In the genomic region with DNA sequence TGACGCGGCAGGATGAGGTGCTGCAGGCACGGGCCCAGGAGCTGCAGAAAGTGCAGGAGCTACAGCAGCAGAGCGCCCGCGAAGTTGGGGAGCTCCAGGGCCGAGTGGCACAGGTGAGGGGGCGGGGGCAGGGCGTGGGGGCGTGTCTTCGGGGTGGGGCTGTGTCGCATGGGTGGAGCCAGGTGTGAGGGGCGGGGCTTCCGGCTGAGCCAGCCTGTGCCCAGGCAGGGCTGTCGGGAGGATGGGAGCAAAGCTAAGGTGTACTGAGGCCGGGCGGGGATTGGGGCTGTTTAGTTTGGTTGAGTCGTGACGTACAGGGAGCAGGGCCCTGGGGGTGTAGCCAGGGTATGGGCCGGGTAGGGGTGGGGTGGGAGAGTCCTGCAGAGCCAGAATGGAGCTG, we compare ENCODE assay signal across 10 cellular contexts.
DNase-seq lines count a peak whose midpoint lies in the region; ATAC-seq and TF ChIP-seq lines count a peak whose summit lies in the region.
"Had no signal": no experiment of that assay in that cellular context is flagged by ENCODE, and none has a peak within 500 bp of the region (broad histone marks: within the 10 kb centered on the region; RNA-seq: fewer than 3 reads in every experiment).

No MANE protein-coding gene starts in this region.

- no peaks in the 10 kb centered on the region for H3F3A ChIP-seq in GM23338 (replicated peaks; ENCODE audit: low read depth)

- H3K4me1 Mint-ChIP-seq in GM23338 = no peaks in the 10 kb centered on the region

- DNase-seq in GM23338 (ENCODE audit: low spot score) (peak; percentile 96), SW480 (ENCODE audit: low spot score) (peak; percentile 33), iPS DF 19.7 (ENCODE audit: low read depth, low spot score) (peak; percentile 28), hypothalamus (lab: John Stamatoyannopoulos, UW) (no peak), SHP77 (lab: John Stamatoyannopoulos, UW) (no peak)
- DNase-seq in stimulated activated CD4-positive, alpha-beta T cell treated with anti-CD3 and anti-CD28 coated beads, Interleukin-4, amount 100 ng/mL, for 48 hours (ENCODE audit: low read depth in 2 of 2) = peak; percentile 19 to 61
- DNase-seq: activated CD4-positive, CD25-positive, alpha-beta regulatory T cell; foreskin keratinocyte had no signal

- peak overlapping the region; percentile 43; the same call in 1 of the 2 replicates for H3K4me3 ChIP-seq in GM23338
- H3K4me3 ChIP-seq: cardiac muscle cell had no signal

- H4K20me1 ChIP-seq in GM23338 (replicated peaks; ENCODE audit: insufficient read depth) = no peaks in the 10 kb centered on the region

- H3K4me2 ChIP-seq in GM23338 = peak overlapping the region; percentile 62; the same call in 1 of the 2 replicates

- no peak overlapping the region for H3K4me3 Mint-ChIP-seq in GM23338

- no peaks in the 10 kb centered on the region for H3K9me2 ChIP-seq in GM23338 (ENCODE audit: insufficient read depth)

- H3K9me3 Mint-ChIP-seq in GM23338 = peaks cover 95% of the 10 kb centered on the region

- H3K27ac Mint-ChIP-seq in GM23338 = no peak overlapping the region

- no peak overlapping the region for H3K27ac ChIP-seq in GM23338 (ENCODE audit: low read depth)
- H3K27ac ChIP-seq: cardiac muscle cell, foreskin keratinocyte had no signal

- H3K36me3 ChIP-seq in GM23338 (ENCODE audit: insufficient read depth) = no peaks in the 10 kb centered on the region
- H3K36me3 ChIP-seq: cardiac muscle cell had no signal

- H3K27me3 ChIP-seq in GM23338 (ENCODE audit: insufficient read depth) = no peaks in the 10 kb centered on the region
- H3K27me3 ChIP-seq: cardiac muscle cell, foreskin keratinocyte had no signal

- ATAC-seq in GM23338 (no peak), GM18909 (IDR thresholded peaks at IDR 0.05; ENCODE audit: poor library complexity, unreplicated experiment) (no peak)
- ATAC-seq: foreskin keratinocyte had no signal

- peak overlapping the region; percentile 87; the same call in 1 of the 2 replicates for H2AFZ ChIP-seq in GM23338

- peaks cover 48% of the 10 kb centered on the region for H3K36me3 Mint-ChIP-seq in GM23338 (ENCODE audit: low read depth)

- no peaks in the 10 kb centered on the region; the same call in 1 of the 2 replicates for H3K4me1 ChIP-seq in GM23338 (ENCODE audit: insufficient read depth)
- H3K4me1 ChIP-seq: foreskin keratinocyte had no signal

- peaks cover 4% of the 10 kb centered on the region for H3K27me3 Mint-ChIP-seq in GM23338 (ENCODE audit: insufficient read depth, low read depth, poor library complexity)

- no peaks in the 10 kb centered on the region for H3K79me2 ChIP-seq in GM23338 (replicated peaks; ENCODE audit: insufficient read depth)

- no peak for TF ChIP-seq CTCF in GM23338 (conservative IDR thresholded peaks at IDR 0.05; ENCODE audit: low read depth in 2 of 2)

TF ChIP-seq in GM23338, 12 proteins besides CTCF, POLR2A, EP300 and RAD21 (continues in another document):
- TF ChIP-seq ZNF114 (CRISPR knock-in tag; IDR thresholded peaks at IDR 0.05) (no peak), EZH2phosphoT487 (IDR thresholded peaks at IDR 0.05; ENCODE audit: unreplicated experiment) (no peak), POLR2AphosphoS5 (IDR thresholded peaks at IDR 0.05; ENCODE audit: low read depth) (no peak), CREB1 (CRISPR knock-in tag; IDR thresholded peaks at IDR 0.05; ENCODE audit: low read depth) (no peak), STAT1 (IDR thresholded peaks at IDR 0.05; ENCODE audit: unreplicated experiment) (no peak), NANOG (IDR thresholded peaks at IDR 0.05; ENCODE audit: borderline replicate concordance) (no peak), JUNB (IDR thresholded peaks at IDR 0.05; ENCODE audit: unreplicated experiment) (no peak), ZNF462 (CRISPR knock-in tag; IDR thresholded peaks at IDR 0.05) (no peak)
- TF ChIP-seq, protein P1, sequence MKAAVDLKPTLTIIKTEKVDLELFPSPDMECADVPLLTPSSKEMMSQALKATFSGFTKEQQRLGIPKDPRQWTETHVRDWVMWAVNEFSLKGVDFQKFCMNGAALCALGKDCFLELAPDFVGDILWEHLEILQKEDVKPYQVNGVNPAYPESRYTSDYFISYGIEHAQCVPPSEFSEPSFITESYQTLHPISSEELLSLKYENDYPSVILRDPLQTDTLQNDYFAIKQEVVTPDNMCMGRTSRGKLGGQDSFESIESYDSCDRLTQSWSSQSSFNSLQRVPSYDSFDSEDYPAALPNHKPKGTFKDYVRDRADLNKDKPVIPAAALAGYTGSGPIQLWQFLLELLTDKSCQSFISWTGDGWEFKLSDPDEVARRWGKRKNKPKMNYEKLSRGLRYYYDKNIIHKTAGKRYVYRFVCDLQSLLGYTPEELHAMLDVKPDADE (IDR thresholded peaks at IDR 0.05) = no peak

Comparison
In these comparisons a context has a peak if more than half of its experiments do, and no peak if none do; other contexts are left out.
1. DNase-seq: peak in GM23338 (single experiment), SW480 (single experiment), iPS DF 19.7 (single experiment) and stimulated activated CD4-positive, alpha-beta T cell treated with anti-CD3 and anti-CD28 coated beads, Interleukin-4, amount 100 ng/mL, for 48 hours (2 of 2); none in hypothalamus (0 of 51) and SHP77 (0 of 2).